Comparison of ENCODE assay signal across 8 cellular contexts in the genomic region with DNA sequence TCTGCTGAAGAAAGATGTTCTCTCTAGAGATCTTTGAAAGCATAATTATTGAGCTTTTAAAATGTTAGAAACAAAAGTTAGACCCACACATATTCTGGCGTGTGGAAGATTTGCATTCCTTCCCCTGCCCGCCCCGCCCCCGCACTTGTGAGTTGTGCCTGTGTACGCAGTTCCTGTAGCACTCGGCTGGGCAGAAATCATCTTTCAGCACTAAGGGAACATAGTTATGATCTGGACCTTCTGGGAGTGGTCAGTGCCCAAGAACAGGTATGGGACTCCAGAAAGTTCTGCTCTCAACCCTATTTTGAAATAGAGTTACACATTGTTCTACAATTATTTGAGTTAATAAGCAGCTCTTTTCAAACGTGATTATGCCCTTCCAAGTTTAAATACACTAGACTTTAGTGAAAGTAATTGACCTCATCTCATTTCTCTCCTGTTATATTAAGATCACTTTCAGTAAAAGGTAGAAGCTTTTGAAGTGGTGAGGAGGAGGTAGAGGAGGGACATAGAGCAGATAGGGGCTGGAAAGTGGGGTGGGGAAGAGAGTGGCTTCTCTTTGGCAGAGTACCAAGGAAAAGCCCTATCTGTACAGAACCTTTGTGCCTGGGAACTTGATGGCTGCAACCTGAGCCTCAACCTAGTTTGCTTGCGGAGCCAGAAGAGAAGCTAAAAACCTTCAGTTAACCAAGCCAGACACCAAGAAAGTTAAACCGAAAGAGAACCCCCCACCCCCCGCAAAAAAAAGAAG. TPM values are rescaled to one million over a fixed set of nuclear protein-coding genes. Genes with fewer than 3 reads are reported as not detected.
DNase-seq lines count a peak whose midpoint lies in the region; ATAC-seq and TF ChIP-seq lines count a peak whose summit lies in the region.

No MANE protein-coding gene starts in this region.

- H3F3A ChIP-seq in MM.1S (ENCODE audit: insufficient read depth, low read length), result no peaks in the 10 kb centered on the region

- H3K79me2 ChIP-seq in MM.1S (ENCODE audit: low read length), result peaks cover 34% of the 10 kb centered on the region

- peaks cover 0 to 3% of the 10 kb centered on the region in 2 donors for H3K36me3 Mint-ChIP-seq in CD4-positive, alpha-beta memory T cell

- POLR2A ChIA-PET in CD4-positive, alpha-beta memory T cell (lab: Charles Lee; ENCODE audit: partially characterized antibody), result interaction anchor here (0.8 kb wide), 1 partner anchor 64 kb away, joined by 3 read pairs; no protein-coding TSS in a partner anchor

- no peak overlapping the region for H3K4me3 ChIP-seq in CD4-positive, alpha-beta memory T cell (ENCODE audit: low read length in 2 of 2)
- H3K4me3 ChIP-seq in right cardiac atrium (ENCODE audit: low read length) (no peak overlapping the region), BE2C (ENCODE audit: low read depth, low read length) (no peak overlapping the region), MM.1S (ENCODE audit: low read length) (no peak overlapping the region)

- TF ChIP-seq CTCF in BE2C (IDR thresholded peaks at IDR 0.05; ENCODE audit: low read depth, low read length) (no peak), MM.1S (IDR thresholded peaks at IDR 0.05; ENCODE audit: low read length) (no peak)

- H3K27ac Mint-ChIP-seq in CD4-positive, alpha-beta memory T cell, result peak overlapping the region in 5 of 7 donors; percentile 66 to 83 (median 77)

- H3K36me3 ChIP-seq in CD4-positive, alpha-beta memory T cell (ENCODE audit: insufficient read depth, low read length), result no peaks in the 10 kb centered on the region
- H3K36me3 ChIP-seq in BE2C (no peaks in the 10 kb centered on the region), MM.1S (replicated peaks; ENCODE audit: insufficient read depth, low read length) (no peaks in the 10 kb centered on the region)

- CTCF ChIA-PET in CD4-positive, alpha-beta memory T cell (lab: Charles Lee; ENCODE audit: partially characterized antibody), result interaction anchor here (1.0 to 3.0 kb wide), 4 partner anchors 35 to 182 kb away, joined by 3 to 8 read pairs (median 4); a partner anchor contains a TSS

- no peaks in the 10 kb centered on the region for H4K20me1 ChIP-seq in MM.1S (ENCODE audit: insufficient read depth, low read length)

- peaks cover 42% of the 10 kb centered on the region for H3K4me1 ChIP-seq in CD4-positive, alpha-beta memory T cell (ENCODE audit: insufficient read depth, low read length)
- H3K4me1 ChIP-seq in right cardiac atrium (ENCODE audit: control insufficient read depth, insufficient read depth, low read length) (no peaks in the 10 kb centered on the region), BE2C (peaks cover 7% of the 10 kb centered on the region; the same call in 1 of the 2 replicates), MM.1S (ENCODE audit: low read length) (peaks cover 12% of the 10 kb centered on the region)

- 53% methylated on average over 10 of the region's 10 CpGs for WGBS in right cardiac atrium

- H3K9ac ChIP-seq in MM.1S (ENCODE audit: low read length), result no peak overlapping the region

- peak overlapping the region; percentile 1 to 67 (median 56) for H3K4me3 Mint-ChIP-seq in CD4-positive, alpha-beta memory T cell

- H3K4me2 ChIP-seq in MM.1S (ENCODE audit: low read depth, low read length), result no peak overlapping the region

- H3K4me1 Mint-ChIP-seq in CD4-positive, alpha-beta memory T cell, result peaks cover 21 to 47% (median 38%) of the 10 kb centered on the region in 4 donors

- H3K27me3 ChIP-seq in CD4-positive, alpha-beta memory T cell (ENCODE audit: insufficient read depth, low read length), result no peaks in the 10 kb centered on the region
- H3K27me3 ChIP-seq in right cardiac atrium (ENCODE audit: control insufficient read depth, insufficient read depth), result no peaks in the 10 kb centered on the region
- no peaks in the 10 kb centered on the region for H3K27me3 ChIP-seq in BE2C
- H3K27me3 ChIP-seq in MM.1S (replicated peaks; ENCODE audit: insufficient read depth, low read length), result no peaks in the 10 kb centered on the region

- no peaks in the 10 kb centered on the region for H3K27me3 Mint-ChIP-seq in CD4-positive, alpha-beta memory T cell

- no peaks in the 10 kb centered on the region for H3K9me3 Mint-ChIP-seq in CD4-positive, alpha-beta memory T cell

- H3K27ac ChIP-seq in CD4-positive, alpha-beta memory T cell (ENCODE audit: low read depth, low read length), result no peak overlapping the region
- H3K27ac ChIP-seq in right cardiac atrium (ENCODE audit: low read length) (no peak overlapping the region), MM.1S (ENCODE audit: low read length) (no peak overlapping the region)

- ATAC-seq in GM21619 (IDR thresholded peaks at IDR 0.05; ENCODE audit: unreplicated experiment) (peak; percentile 69), right cardiac atrium (peak; percentile 34 to 66)

- H3K9me3 ChIP-seq in CD4-positive, alpha-beta memory T cell (ENCODE audit: control insufficient read depth in 1 of 2, low read length in 2 of 2), result no peaks in the 10 kb centered on the region
- H3K9me3 ChIP-seq in right cardiac atrium (ENCODE audit: control insufficient read depth, low read length) (no peaks in the 10 kb centered on the region), BE2C (no peaks in the 10 kb centered on the region), MM.1S (replicated peaks; ENCODE audit: insufficient read depth, low read length) (no peaks in the 10 kb centered on the region)

- H3K9me2 ChIP-seq in MM.1S (replicated peaks; ENCODE audit: insufficient read depth, low read length), result no peaks in the 10 kb centered on the region

- peak in 2 of 5 donors; percentile 7 to 11 for DNase-seq in CD4-positive, alpha-beta memory T cell
- peak; percentile 65 for DNase-seq in activated CD4-positive, alpha-beta T cell treated with anti-CD3 and anti-CD28 coated beads for 48 hours
- DNase-seq in right cardiac atrium, result peak in 2 of 3 donors; percentile 62 to 67
- peak; percentile 47 to 52 for DNase-seq in stimulated activated CD4-positive, alpha-beta T cell treated with anti-CD3 and anti-CD28 coated beads, Interleukin-4, amount 100 ng/mL, for 48 hours (ENCODE audit: low read depth in 2 of 2)
- DNase-seq in NK-92 (lab: John Stamatoyannopoulos, UW; ENCODE audit: unreplicated experiment), result no peak
- no peak for DNase-seq in BE2C
- no peak for DNase-seq in MM.1S

- intact Hi-C loops in CD4-positive, alpha-beta memory T cell (cut with micrococcal nuclease), result no loop called here
- intact Hi-C loops in right cardiac atrium (cut with DNase I), result no loop called here

- H2AFZ ChIP-seq in MM.1S (ENCODE audit: low read length), result no peak overlapping the region

RNA-seq across cellular contexts. Expression of a gene that starts 5.7 kb away (rescaled TPM):
- 10 to 100 TPM; 18.1 to 19.3 TPM for total RNA-seq in CD4-positive, alpha-beta memory T cell
- 100 to 1,000 TPM in 1 of 2 donors, 10 to 100 TPM in 1; 72.0 to 105 TPM for polyA plus RNA-seq in CD4-positive, alpha-beta memory T cell
- 10 to 100 TPM; 29.5 to 50.9 (median 44.4) TPM for total RNA-seq in right cardiac atrium
- polyA plus RNA-seq in right cardiac atrium, result 57.4 TPM
- polyA plus RNA-seq in BE2C (2012; ENCODE audit: insufficient read depth, insufficient read length, low read depth), result 79.1 TPM

RNA-seq across cellular contexts. Expression of a gene that starts 34.9 kb away (rescaled TPM):
- total RNA-seq in CD4-positive, alpha-beta memory T cell, result 10 to 100 TPM; 52.0 to 53.2 TPM
- 10 to 100 TPM; 43.7 to 56.4 TPM for polyA plus RNA-seq in CD4-positive, alpha-beta memory T cell
- total RNA-seq in right cardiac atrium, result 10 to 100 TPM; 53.3 to 66.3 (median 60.6) TPM
- polyA plus RNA-seq in right cardiac atrium, result 78.6 TPM
- polyA plus RNA-seq in BE2C (2012; ENCODE audit: insufficient read depth, insufficient read length, low read depth), result 48.0 TPM

Comparison
In these comparisons a context has a peak if more than half of its experiments do, and no peak if none do; other contexts are left out.
1. DNase-seq: peak in activated CD4-positive, alpha-beta T cell treated with anti-CD3 and anti-CD28 coated beads for 48 hours (single experiment), right cardiac atrium (2 of 3) and stimulated activated CD4-positive, alpha-beta T cell treated with anti-CD3 and anti-CD28 coated beads, Interleukin-4, amount 100 ng/mL, for 48 hours (2 of 2); none in NK-92 (single experiment), BE2C (single experiment) and MM.1S (single experiment).